11 cellular contexts compared by ENCODE assay signal in genomic region chr13:44323754-44324153, GRCh38. TPM values are rescaled to one million over a fixed set of nuclear protein-coding genes. Genes with fewer than 3 reads are reported as not detected.
"Had no signal": no experiment of that assay in that cellular context is flagged by ENCODE, and none has a peak within 500 bp of the region (broad histone marks: within the 10 kb centered on the region; RNA-seq: fewer than 3 reads in every experiment).

No MANE protein-coding gene starts in this region.

- H3K9ac ChIP-seq: GM23248 had no signal

- H3K4me3 ChIP-seq: GM23248, HAP-1 had no signal

- ATAC-seq: HCT116, HepG2 had no signal

- H3K27ac Mint-ChIP-seq: HFFc6, IgD-negative memory B cell had no signal

- H3K4me1 Mint-ChIP-seq: IgD-negative memory B cell had no signal

- H3K27ac ChIP-seq: GM23248, HL-60 had no signal

- H3K4me3 Mint-ChIP-seq: HFFc6, IgD-negative memory B cell had no signal

- H3K4me1 ChIP-seq: HAP-1 had no signal

- H2AFZ ChIP-seq: GM23248 had no signal

- H3K36me3 ChIP-seq: HAP-1 had no signal

- DNase-seq: GM23248, GOT3, H7, HFFc6 had no signal

RNA-seq across cellular contexts. Expression of gene SERP2, which starts 49.9 kb away (rescaled TPM):
- total RNA-seq: H4, HepG2, HT1080 had no signal
